In the genomic region with DNA sequence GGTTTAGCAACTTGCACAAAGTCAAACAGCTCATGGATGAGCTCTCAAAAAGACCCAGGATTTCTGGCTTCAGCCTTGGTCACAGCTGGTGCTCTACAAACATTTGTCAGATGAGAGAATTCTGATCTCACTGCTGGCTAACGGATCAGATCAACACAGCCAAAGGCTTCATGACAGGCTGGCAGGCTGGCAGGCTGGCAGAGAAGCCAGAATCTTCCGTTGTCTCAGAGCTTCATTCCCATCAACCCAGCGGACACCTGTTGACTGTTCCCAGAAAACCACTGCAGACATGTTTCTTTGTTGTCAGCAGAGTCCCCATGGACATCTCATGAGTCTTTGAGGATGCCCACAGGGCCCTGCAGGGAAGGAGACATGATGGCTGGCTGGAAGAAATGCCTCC, we compare ENCODE assay signal across 14 cellular contexts.
DNase-seq lines count a peak whose midpoint lies in the region; ATAC-seq, FAIRE-seq and TF ChIP-seq lines count a peak whose summit lies in the region.
"Had no signal": no experiment of that assay in that cellular context is flagged by ENCODE, and none has a peak within 500 bp of the region (broad histone marks: within the 10 kb centered on the region; RNA-seq: fewer than 3 reads in every experiment).

No MANE protein-coding gene starts in this region.

- H2AFZ ChIP-seq in neuronal stem cell (ENCODE audit: low read length) = no peak overlapping the region

- H3K9me3 ChIP-seq in neuronal stem cell (replicated peaks in 1 of 2; ENCODE audit: control insufficient read depth in 2 of 2, insufficient read depth in 1 of 2, low read depth in 1 of 2, low read length in 2 of 2) = no peaks in the 10 kb centered on the region
- H3K9me3 ChIP-seq: BLaER1 had no signal

- ATAC-seq in esophagus mucosa (no peak), HG02798 (IDR thresholded peaks at IDR 0.05; ENCODE audit: poor library complexity, unreplicated experiment) (no peak)
- ATAC-seq: GM12878, HCT116 had no signal

- no peak overlapping the region for H2BK15ac ChIP-seq in neuronal stem cell (ENCODE audit: low read length)

- no peak overlapping the region for H3K23ac ChIP-seq in neuronal stem cell (ENCODE audit: low read depth, low read length, poor library complexity)

- no CpG with 5 or more reads among the region's 3 CpGs for WGBS in neuronal stem cell (ENCODE audit: extremely low coverage in 2 of 2, insufficient read length in 2 of 2, insufficient replicate concordance in 1 of 2), 2 donors

- no peak overlapping the region for H4K8ac ChIP-seq in neuronal stem cell (ENCODE audit: low read depth, low read length)

- H2BK5ac ChIP-seq in neuronal stem cell (ENCODE audit: low read length) = no peak overlapping the region

- no peaks in the 10 kb centered on the region for H3K79me1 ChIP-seq in neuronal stem cell (ENCODE audit: low read depth, low read length)

- no peak overlapping the region for H2AK5ac ChIP-seq in neuronal stem cell (ENCODE audit: low read depth, low read length)

- peaks cover 0 to 10% of the 10 kb centered on the region in 2 donors for H3K4me1 ChIP-seq in neuronal stem cell (ENCODE audit: control insufficient read depth in 2 of 2, insufficient read depth in 1 of 2, low read depth in 1 of 2, low read length in 2 of 2)
- H3K4me1 ChIP-seq: BLaER1 had no signal

- no peak overlapping the region for H3K27ac ChIP-seq in neuronal stem cell (replicated peaks; ENCODE audit: low read length)
- H3K27ac ChIP-seq: BLaER1 had no signal

- H3K18ac ChIP-seq in neuronal stem cell (ENCODE audit: low read length) = peak overlapping the region; percentile 44

- no peak for TF ChIP-seq CTCF in bronchial epithelial cell (IDR thresholded peaks at IDR 0.05; ENCODE audit: insufficient read depth, low read length, severe bottlenecking)

- no peak overlapping the region for H3K4ac ChIP-seq in neuronal stem cell (ENCODE audit: low read length)

- no peak overlapping the region for H3K9ac ChIP-seq in neuronal stem cell (ENCODE audit: low read depth, low read length, poor library complexity)
- H3K9ac ChIP-seq: BLaER1 had no signal

- no peak overlapping the region for H4K91ac ChIP-seq in neuronal stem cell (ENCODE audit: low read depth, low read length, poor library complexity)

- no peaks in the 10 kb centered on the region for H3K27me3 ChIP-seq in bronchial epithelial cell (ENCODE audit: control insufficient read depth, insufficient read depth, low read length)
- no peaks in the 10 kb centered on the region for H3K27me3 ChIP-seq in neuronal stem cell (ENCODE audit: control insufficient read depth in 3 of 3, insufficient read depth in 3 of 3, low read depth in 1 of 3, low read length in 3 of 3)
- H3K27me3 ChIP-seq: BLaER1 had no signal

- peak; percentile 47 for FAIRE-seq in bronchial epithelial cell (lab: Jason Lieb, UNC)
- FAIRE-seq: GM12878, GM18507, H54 had no signal

- H3K4me3 ChIP-seq in bronchial epithelial cell (ENCODE audit: low read depth, low read length) = no peak overlapping the region
- no peak overlapping the region for H3K4me3 ChIP-seq in neuronal stem cell (ENCODE audit: low read length in 2 of 2)
- H3K4me3 ChIP-seq: BLaER1, GM12878 had no signal

- H2BK12ac ChIP-seq in neuronal stem cell (ENCODE audit: low read length) = no peak overlapping the region

- H3K4me2 ChIP-seq in neuronal stem cell (ENCODE audit: insufficient read depth, low read length, poor library complexity, severe bottlenecking) = no peak overlapping the region
- H3K4me2 ChIP-seq: BLaER1 had no signal

- H2BK120ac ChIP-seq in neuronal stem cell (ENCODE audit: low read depth, low read length) = no peak overlapping the region

- H3K36me3 ChIP-seq in bronchial epithelial cell (ENCODE audit: control insufficient read depth, insufficient read depth, low read length) = no peaks in the 10 kb centered on the region
- no peaks in the 10 kb centered on the region for H3K36me3 ChIP-seq in neuronal stem cell (replicated peaks in 1 of 2; ENCODE audit: control insufficient read depth in 2 of 2, insufficient read depth in 2 of 2, low read length in 2 of 2)
- H3K36me3 ChIP-seq: BLaER1 had no signal

- H3K14ac ChIP-seq in neuronal stem cell (ENCODE audit: low read length) = no peak overlapping the region

- DNase-seq in bronchial epithelial cell (ENCODE audit: low read depth) = no peak
- DNase-seq in hippocampal formation (lab: John Stamatoyannopoulos, UW) = peak; percentile 7 to 18
- no peak for DNase-seq in neuronal stem cell (ENCODE audit: low spot score)
- peak; percentile 56 for DNase-seq in superior temporal gyrus (ENCODE audit: extremely low spot score)
- no peak for DNase-seq in GOT3 (lab: John Stamatoyannopoulos, UW)
- no peak for DNase-seq in SHP77 (lab: John Stamatoyannopoulos, UW)
- DNase-seq: DMS53 had no signal

Comparison
In these comparisons a context has a peak if more than half of its experiments do, and no peak if none do; other contexts are left out.
1. DNase-seq: peak in hippocampal formation (2 of 2) and superior temporal gyrus (single experiment); none in bronchial epithelial cell (single experiment), neuronal stem cell (single experiment), GOT3 (single experiment) and SHP77 (0 of 2).